ENCODE assay signal across 9 cellular contexts in genomic region chr2:29130295-29130694, GRCh38. TPM values are rescaled to one million over a fixed set of nuclear protein-coding genes. Genes with fewer than 3 reads are reported as not detected.
DNase-seq lines count a peak whose midpoint lies in the region; ATAC-seq, FAIRE-seq and TF ChIP-seq lines count a peak whose summit lies in the region.
"Had no signal": no experiment of that assay in that cellular context is flagged by ENCODE, and none has a peak within 500 bp of the region (broad histone marks: within the 10 kb centered on the region; RNA-seq: fewer than 3 reads in every experiment).

No MANE protein-coding gene starts in this region.

- intact Hi-C loops in left lung (cut with DNase I) = no loop called here
- intact Hi-C loops in uterus (cut with DNase I; ENCODE audit: low total_unique reads) = no loop called here

- ATAC-seq in GM19025 (IDR thresholded peaks at IDR 0.05; ENCODE audit: low read depth, unreplicated experiment) (peak; percentile 66), left lung (peak; percentile 95)

- peaks cover 20% of the 10 kb centered on the region for H3K36me3 ChIP-seq in astrocyte (ENCODE audit: insufficient read depth, low read length)
- H3K36me3 ChIP-seq in left lung = peaks cover 0 to 32% of the 10 kb centered on the region in 2 donors
- H3K36me3 ChIP-seq in uterus = no peaks in the 10 kb centered on the region

- TF ChIP-seq POLR2A in uterus (IDR thresholded peaks at IDR 0.05) = no peak

- TF ChIP-seq CTCF in astrocyte (IDR thresholded peaks at IDR 0.05; ENCODE audit: insufficient read depth, low read depth, low read length) (no peak), left lung (IDR thresholded peaks at IDR 0.05) (no peak), uterus (IDR thresholded peaks at IDR 0.05) (no peak)

- H3K27me3 Mint-ChIP-seq in astrocyte (ENCODE audit: low read depth, unreplicated experiment) = no peaks in the 10 kb centered on the region
- H3K27me3 Mint-ChIP-seq: naive B cell had no signal

- peak overlapping the region; percentile 31 for H3K4me3 ChIP-seq in astrocyte (ENCODE audit: insufficient read depth, low read depth, low read length)
- no peak overlapping the region for H3K4me3 ChIP-seq in left lung
- no peak overlapping the region for H3K4me3 ChIP-seq in uterus

- H4K20me1 ChIP-seq in astrocyte (ENCODE audit: insufficient read depth, low read length) = no peaks in the 10 kb centered on the region

- no peaks in the 10 kb centered on the region for H3K9me3 Mint-ChIP-seq in astrocyte (ENCODE audit: unreplicated experiment)

- DNase-seq in AML-193 (lab: John Stamatoyannopoulos, UW) = peak; percentile 15 to 43
- peak; percentile 86 for DNase-seq in M059J (ENCODE audit: low read depth)
- DNase-seq in astrocyte (ENCODE audit: low read depth) = peak; percentile 88
- DNase-seq in left lung = peak in 1 of 2 donors; percentile 44
- DNase-seq in uterus = no peak
- DNase-seq in T1000 (lab: John Stamatoyannopoulos, UW) = no peak
- no peak for DNase-seq in GDM1 (lab: John Stamatoyannopoulos, UW)
- DNase-seq: naive B cell had no signal

- no peak overlapping the region for H3K4me3 Mint-ChIP-seq in astrocyte (ENCODE audit: unreplicated experiment)
- H3K4me3 Mint-ChIP-seq: naive B cell had no signal

- peaks cover 19% of the 10 kb centered on the region for H3K4me1 Mint-ChIP-seq in astrocyte (ENCODE audit: low read depth, unreplicated experiment)
- H3K4me1 Mint-ChIP-seq: naive B cell had no signal

- H2AFZ ChIP-seq in astrocyte (ENCODE audit: low read depth, low read length) = no peak overlapping the region

- FAIRE-seq in astrocyte (lab: Jason Lieb, UNC) = peak; percentile 90

- no peaks in the 10 kb centered on the region for H3K9me3 ChIP-seq in astrocyte (ENCODE audit: insufficient read depth, low read depth, low read length)
- no peaks in the 10 kb centered on the region for H3K9me3 ChIP-seq in left lung
- H3K9me3 ChIP-seq in uterus = no peaks in the 10 kb centered on the region

- H3K79me2 ChIP-seq in astrocyte (ENCODE audit: insufficient read depth, low read length) = peaks cover 36% of the 10 kb centered on the region

- H3K27me3 ChIP-seq in astrocyte (ENCODE audit: insufficient read depth, low read length) (no peaks in the 10 kb centered on the region), left lung (no peaks in the 10 kb centered on the region), uterus (no peaks in the 10 kb centered on the region)

- H3K27ac ChIP-seq in astrocyte (ENCODE audit: low read depth, low read length) = peak overlapping the region; percentile 85
- H3K27ac ChIP-seq in left lung = peak overlapping the region; percentile 9 to 55
- peak overlapping the region; percentile 35 to 55 for H3K27ac ChIP-seq in uterus

- peak overlapping the region; percentile 73 for H3K4me2 ChIP-seq in astrocyte (ENCODE audit: low read length)

- H3K9ac ChIP-seq in astrocyte (ENCODE audit: low read length) = peak overlapping the region; percentile 50

- H3K27ac Mint-ChIP-seq in astrocyte (ENCODE audit: unreplicated experiment) = peak overlapping the region; percentile 92
- H3K27ac Mint-ChIP-seq: naive B cell had no signal

- peaks cover 7% of the 10 kb centered on the region for H3K36me3 Mint-ChIP-seq in astrocyte (ENCODE audit: low read depth, unreplicated experiment)

- H3K4me1 ChIP-seq in astrocyte (ENCODE audit: insufficient read depth, low read length) (peaks cover 18% of the 10 kb centered on the region), left lung (peaks cover 2 to 20% of the 10 kb centered on the region in 2 donors), uterus (no peaks in the 10 kb centered on the region)

RNA-seq across cellular contexts. Expression of gene CLIP4, which starts 15.1 kb away (rescaled TPM):
- 10.8 and 15.9 TPM in 2 replicates for total RNA-seq in M059J (2014; rRNA removed; shearing (Covaris generic))
- total RNA-seq in astrocyte (14.7 and 18.4 TPM in 2 replicates), left lung (10 to 100 TPM; 40.1 to 49.2 TPM), uterus (10 to 100 TPM; 24.1 to 48.7 (median 40.1) TPM)

RNA-seq across cellular contexts. Expression of gene PCARE, which starts 56.0 kb away (rescaled TPM):
- not detected in 2 replicates for total RNA-seq in M059J (2014; rRNA removed; shearing (Covaris generic))
- total RNA-seq in astrocyte = not detected in 2 replicates
- under 1 TPM; 0.05 to 0.23 TPM for total RNA-seq in left lung
- total RNA-seq in uterus = not detected

Comparison
In these comparisons a context has a peak if more than half of its experiments do, and no peak if none do; other contexts are left out.
1. DNase-seq: peak in AML-193 (2 of 2), M059J (single experiment) and astrocyte (single experiment); none in uterus (0 of 2), T1000 (single experiment) and GDM1 (single experiment).
2. H3K27ac ChIP-seq: peak in every context shown above with its lines; median percentile 85 in astrocyte; 45 in uterus; 32 in left lung.